11 cellular contexts compared by ENCODE assay signal in genomic region chr1:208249300-208249699, GRCh38. TPM values are rescaled to one million over a fixed set of nuclear protein-coding genes. Genes with fewer than 3 reads are reported as not detected.
"Had no signal": no experiment of that assay in that cellular context is flagged by ENCODE, and none has a peak within 500 bp of the region (broad histone marks: within the 10 kb centered on the region; RNA-seq: fewer than 3 reads in every experiment).

No MANE protein-coding gene starts in this region.

- DNase-seq: foreskin melanocyte; kidney glomerular epithelial cell; naive thymus-derived CD4-positive, alpha-beta T cell; nephron progenitor cell; stimulated activated CD4-positive, alpha-beta T cell treated with anti-CD3 and anti-CD28 coated beads, Interleukin-2, amount 100 ng/mL, for 24 hours; stimulated activated naive CD4-positive, alpha-beta T cell treated with Interleukin-2 at 50 U/mL for 16 hours; upper lobe of left lung; uterus had no signal

- H3K79me2 ChIP-seq: hepatocyte had no signal

- H3K4me1 ChIP-seq: uterus had no signal

- H3K36me3 ChIP-seq: upper lobe of left lung, uterus had no signal

- H3K4me3 ChIP-seq: hepatocyte, skin epidermis, upper lobe of left lung, uterus had no signal

- H3K9me3 ChIP-seq: upper lobe of left lung, uterus had no signal

- H3K27me3 ChIP-seq: hepatocyte, upper lobe of left lung, uterus had no signal

- H3K4me2 ChIP-seq: hepatocyte had no signal

- H3K27ac ChIP-seq: hepatocyte, skin epidermis, upper lobe of left lung, uterus had no signal

- ATAC-seq: naive thymus-derived CD4-positive, alpha-beta T cell; sciatic nerve had no signal

RNA-seq across cellular contexts. Expression of gene PLXNA2, which starts 5.1 kb away (rescaled TPM):
- polyA plus RNA-seq: naive thymus-derived CD4-positive, alpha-beta T cell had no signal
